28 cellular contexts compared by ENCODE assay signal in the genomic region with DNA sequence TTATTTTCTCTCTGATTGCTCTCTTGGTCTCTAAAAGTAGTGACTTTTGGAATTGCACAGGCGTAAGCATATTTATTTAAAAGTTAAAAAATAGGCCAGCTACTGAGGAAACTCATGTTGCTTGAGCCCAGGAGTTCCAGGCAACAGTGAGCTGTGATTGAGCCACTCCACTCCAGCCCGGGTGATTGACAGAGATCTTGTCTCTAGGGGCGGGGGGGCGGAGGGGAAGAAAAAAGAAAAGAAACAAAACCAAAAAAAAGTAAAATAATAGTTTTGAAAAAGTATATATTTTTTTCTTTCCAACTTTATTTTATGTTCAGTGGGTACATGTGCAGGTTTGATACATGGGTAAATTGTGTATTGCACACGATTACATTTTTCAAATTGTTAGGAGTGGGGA.
"Had no signal": no experiment of that assay in that cellular context is flagged by ENCODE, and none has a peak within 500 bp of the region (broad histone marks: within the 10 kb centered on the region; RNA-seq: fewer than 3 reads in every experiment).

No MANE protein-coding gene starts in this region.

- H3K9me3 ChIP-seq: colonic mucosa, esophagus muscularis mucosa, esophagus squamous epithelium, gastrocnemius medialis, gastroesophageal sphincter, heart right ventricle had no signal

- DNase-seq: colonic mucosa; cortex of kidney; dermis blood vessel endothelial cell; dorsolateral prefrontal cortex; effector CD4-positive, alpha-beta T cell; effector CD8-positive, alpha-beta T cell; effector memory CD4-positive, alpha-beta T cell; effector memory CD8-positive, alpha-beta T cell; endodermal cell; erythroblast; esophagus squamous epithelium; foreskin fibroblast; foreskin keratinocyte; foreskin melanocyte; gastrocnemius medialis; glutamatergic neuron; head of caudate nucleus; heart left ventricle; heart right ventricle had no signal

- H3K4me1 ChIP-seq: colonic mucosa, esophagus muscularis mucosa, esophagus squamous epithelium, foreskin keratinocyte, gastrocnemius medialis, gastroesophageal sphincter had no signal

- H3K36me3 ChIP-seq: colonic mucosa, esophagus muscularis mucosa, esophagus squamous epithelium, gastrocnemius medialis, gastroesophageal sphincter, heart left ventricle, heart right ventricle had no signal

- H3K27me3 ChIP-seq: colonic mucosa, dorsolateral prefrontal cortex, esophagus muscularis mucosa, gastrocnemius medialis had no signal

- H3K27ac ChIP-seq: colonic mucosa, coronary artery, dorsolateral prefrontal cortex, epithelial cell of prostate, esophagus muscularis mucosa, esophagus squamous epithelium, foreskin keratinocyte, gastrocnemius medialis, gastroesophageal sphincter, heart left ventricle, heart right ventricle had no signal

- FAIRE-seq: colon, endometrium, endothelial cell of umbilical vein, frontal cortex had no signal

- ATAC-seq: effector memory CD8-positive, alpha-beta T cell; esophagus mucosa; foreskin keratinocyte; gastrocnemius medialis; gastroesophageal sphincter; heart left ventricle; heart right ventricle had no signal

- H3K4me3 ChIP-seq: colonic mucosa, coronary artery, dorsolateral prefrontal cortex, esophagus muscularis mucosa, esophagus squamous epithelium, gastrocnemius medialis, gastroesophageal sphincter, heart left ventricle, heart right ventricle had no signal
